ENCODE assay signal across 14 cellular contexts in genomic region chr10:78604721-78605120, GRCh38.
DNase-seq lines count a peak whose midpoint lies in the region; ATAC-seq lines count a peak whose summit lies in the region.
"Had no signal": no experiment of that assay in that cellular context is flagged by ENCODE, and none has a peak within 500 bp of the region (broad histone marks: within the 10 kb centered on the region; RNA-seq: fewer than 3 reads in every experiment).

No MANE protein-coding gene starts in this region.

- peak; percentile 20 for ATAC-seq in stimulated activated naive CD8-positive, alpha-beta T cell treated with anti-CD3 and anti-CD28 coated beads, Interleukin-15, amount 100 ng/mL, for 72 hours
- no peak for ATAC-seq in stimulated activated naive CD8-positive, alpha-beta T cell treated with anti-CD3 and anti-CD28 coated beads, Interleukin-15, Interleukin-2, amounts not matched to agents 100 U/mL and 50 U/mL, for 24 hours
- ATAC-seq in stimulated activated effector memory CD8-positive, alpha-beta T cell treated with anti-CD3 and anti-CD28 coated beads, Interleukin-12 subunit alpha, Interleukin-12 subunit beta, amount 100 ng/mL, for 72 hours: peak; percentile 38
- no peak for ATAC-seq in GM21528 (IDR thresholded peaks at IDR 0.05; ENCODE audit: low FRiP score, unreplicated experiment)
- ATAC-seq: GM12878, HCT116 had no signal

- peaks cover 7% of the 10 kb centered on the region for H3K27me3 Mint-ChIP-seq in stimulated activated naive CD8-positive, alpha-beta T cell treated with anti-CD3 and anti-CD28 coated beads, Interleukin-15, amount 100 ng/mL, for 72 hours

- peaks cover 7% of the 10 kb centered on the region for H3K4me1 Mint-ChIP-seq in stimulated activated naive CD8-positive, alpha-beta T cell treated with anti-CD3 and anti-CD28 coated beads, Interleukin-15, amount 100 ng/mL, for 72 hours
- no peaks in the 10 kb centered on the region for H3K4me1 Mint-ChIP-seq in stimulated activated effector memory CD8-positive, alpha-beta T cell treated with anti-CD3 and anti-CD28 coated beads, Interleukin-12 subunit alpha, Interleukin-12 subunit beta, amount 100 ng/mL, for 72 hours
- H3K4me1 Mint-ChIP-seq: B cell had no signal

- DNase-seq in stimulated activated naive CD8-positive, alpha-beta T cell treated with anti-CD3 and anti-CD28 coated beads, Interleukin-15, amount 100 ng/mL, for 72 hours: no peak
- DNase-seq in stimulated activated naive CD8-positive, alpha-beta T cell treated with anti-CD3 and anti-CD28 coated beads, Interleukin-15, Interleukin-2, amounts not matched to agents 100 U/mL and 50 U/mL, for 24 hours: no peak
- DNase-seq in myocyte (ENCODE audit: low read depth) (peak; percentile 28), COLO829 (ENCODE audit: low spot score) (no peak)
- DNase-seq in stimulated activated effector memory CD8-positive, alpha-beta T cell treated with anti-CD3 and anti-CD28 coated beads, Interleukin-12 subunit alpha, Interleukin-12 subunit beta, amount 100 ng/mL, for 72 hours (ENCODE audit: low spot score in 2 of 2): no peak
- no peak for DNase-seq in stimulated activated naive CD4-positive, alpha-beta T cell treated with Interleukin-2 at 50 U/mL for 16 hours (lab: John Stamatoyannopoulos, UW)
- DNase-seq: C1 segment of cervical spinal cord; CD4-positive, alpha-beta T cell; DMS79; GOT3 had no signal

- peak overlapping the region in 1 of 2 donors; percentile 37 for H3K27ac Mint-ChIP-seq in stimulated activated naive CD8-positive, alpha-beta T cell treated with anti-CD3 and anti-CD28 coated beads, Interleukin-15, amount 100 ng/mL, for 72 hours
- no peak overlapping the region for H3K27ac Mint-ChIP-seq in stimulated activated effector memory CD8-positive, alpha-beta T cell treated with anti-CD3 and anti-CD28 coated beads, Interleukin-12 subunit alpha, Interleukin-12 subunit beta, amount 100 ng/mL, for 72 hours
- H3K27ac Mint-ChIP-seq: B cell; CD4-positive, alpha-beta T cell had no signal

- no peak overlapping the region for H3K4me3 Mint-ChIP-seq in stimulated activated naive CD8-positive, alpha-beta T cell treated with anti-CD3 and anti-CD28 coated beads, Interleukin-15, amount 100 ng/mL, for 72 hours
- H3K4me3 Mint-ChIP-seq in stimulated activated effector memory CD8-positive, alpha-beta T cell treated with anti-CD3 and anti-CD28 coated beads, Interleukin-12 subunit alpha, Interleukin-12 subunit beta, amount 100 ng/mL, for 72 hours: no peak overlapping the region
- H3K4me3 Mint-ChIP-seq: B cell; CD4-positive, alpha-beta T cell had no signal

- H3K9me3 Mint-ChIP-seq in stimulated activated naive CD8-positive, alpha-beta T cell treated with anti-CD3 and anti-CD28 coated beads, Interleukin-15, amount 100 ng/mL, for 72 hours: peaks cover under 1 to 1% of the 10 kb centered on the region in 2 donors
- peaks cover 3% of the 10 kb centered on the region for H3K9me3 Mint-ChIP-seq in stimulated activated effector memory CD8-positive, alpha-beta T cell treated with anti-CD3 and anti-CD28 coated beads, Interleukin-12 subunit alpha, Interleukin-12 subunit beta, amount 100 ng/mL, for 72 hours

- H3K36me3 Mint-ChIP-seq in stimulated activated effector memory CD8-positive, alpha-beta T cell treated with anti-CD3 and anti-CD28 coated beads, Interleukin-12 subunit alpha, Interleukin-12 subunit beta, amount 100 ng/mL, for 72 hours: no peaks in the 10 kb centered on the region

Comparison
In these comparisons a context has a peak if more than half of its experiments do, and no peak if none do; other contexts are left out.
1. ATAC-seq: peak in stimulated activated naive CD8-positive, alpha-beta T cell treated with anti-CD3 and anti-CD28 coated beads, Interleukin-15, amount 100 ng/mL, for 72 hours (single experiment) and stimulated activated effector memory CD8-positive, alpha-beta T cell treated with anti-CD3 and anti-CD28 coated beads, Interleukin-12 subunit alpha, Interleukin-12 subunit beta, amount 100 ng/mL, for 72 hours (single experiment); none in stimulated activated naive CD8-positive, alpha-beta T cell treated with anti-CD3 and anti-CD28 coated beads, Interleukin-15, Interleukin-2, amounts not matched to agents 100 U/mL and 50 U/mL, for 24 hours (single experiment) and GM21528 (single experiment).